23 cellular contexts compared by ENCODE assay signal in the genomic region with DNA sequence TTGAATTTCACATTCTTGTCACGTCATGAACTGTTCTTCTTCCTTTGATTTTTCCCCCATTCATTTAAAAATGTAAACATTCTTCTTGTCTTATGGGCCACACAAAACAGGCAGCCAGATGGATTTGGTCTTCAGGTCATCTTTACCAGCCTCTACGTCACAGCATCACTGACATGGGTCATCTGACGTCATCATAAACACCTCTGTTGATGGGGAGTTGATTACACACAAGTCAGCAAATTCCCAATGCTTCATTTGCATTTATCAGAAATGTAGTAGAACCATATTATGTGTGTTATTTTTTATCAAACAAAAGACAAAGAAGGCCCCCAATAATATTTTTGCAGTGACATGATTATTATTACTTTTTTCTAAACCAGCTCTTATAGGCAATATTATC.
DNase-seq lines count a peak whose midpoint lies in the region; ATAC-seq and TF ChIP-seq lines count a peak whose summit lies in the region.
"Had no signal": no experiment of that assay in that cellular context is flagged by ENCODE, and none has a peak within 500 bp of the region (broad histone marks: within the 10 kb centered on the region; RNA-seq: fewer than 3 reads in every experiment).

No MANE protein-coding gene starts in this region.

- H3K36me3 ChIP-seq in GM23338 (ENCODE audit: insufficient read depth) (no peaks in the 10 kb centered on the region), HEK293 (ENCODE audit: control insufficient read depth in 2 of 2, insufficient read depth in 1 of 2, low read length in 2 of 2) (no peaks in the 10 kb centered on the region), neural progenitor cell (no peaks in the 10 kb centered on the region), heart left ventricle (no peaks in the 10 kb centered on the region)
- H3K36me3 ChIP-seq: BE2C, BLaER1 had no signal

- TF ChIP-seq POLR2A in heart left ventricle (IDR thresholded peaks at IDR 0.05), result no peak

- H3K4me3 ChIP-seq in GM23338 (no peak overlapping the region), HEK293 (ENCODE audit: low read depth, low read length) (no peak overlapping the region), neural progenitor cell (no peak overlapping the region), heart left ventricle (no peak overlapping the region)
- H3K4me3 ChIP-seq: BLaER1, GM12878 had no signal

- H3K79me2 ChIP-seq in GM23338 (replicated peaks; ENCODE audit: insufficient read depth) (no peaks in the 10 kb centered on the region), neural progenitor cell (ENCODE audit: low read depth) (no peaks in the 10 kb centered on the region)

- H3K27me3 Mint-ChIP-seq in GM23338 (ENCODE audit: insufficient read depth, low read depth, poor library complexity) (no peaks in the 10 kb centered on the region), neural progenitor cell (ENCODE audit: insufficient read depth, low read depth) (no peaks in the 10 kb centered on the region)
- H3K27me3 Mint-ChIP-seq: CD4-positive, alpha-beta memory T cell; CD4-positive, CD25-positive, alpha-beta regulatory T cell had no signal

- TF ChIP-seq CTCF in GM23338 (conservative IDR thresholded peaks at IDR 0.05; ENCODE audit: low read depth in 2 of 2) (no peak), HEK293 (tag by site-specific recombination; IDR thresholded peaks at IDR 0.05) (no peak), neural progenitor cell (IDR thresholded peaks at IDR 0.05) (no peak), heart left ventricle (IDR thresholded peaks at IDR 0.05) (no peak)

- H2AFZ ChIP-seq in GM23338 (no peak overlapping the region), neural progenitor cell (replicated peaks) (peak overlapping the region; percentile 27)

- no peak overlapping the region for H3K9ac ChIP-seq in neural progenitor cell
- H3K9ac ChIP-seq: BLaER1 had no signal

- H3F3A ChIP-seq in GM23338 (replicated peaks; ENCODE audit: low read depth) (no peaks in the 10 kb centered on the region), neural progenitor cell (ENCODE audit: low read depth) (no peaks in the 10 kb centered on the region)

- CTCF ChIA-PET in HEK293 (lab: Yijun Ruan, JAX), result no interaction called here

- H3K4me2 ChIP-seq in GM23338 (no peak overlapping the region), neural progenitor cell (no peak overlapping the region)
- H3K4me2 ChIP-seq: BLaER1 had no signal

- no peak for ATAC-seq in GM23338
- no peak for ATAC-seq in heart left ventricle
- ATAC-seq: GM12878 had no signal

- intact Hi-C loops in heart left ventricle (cut with DNase I), result no loop called here

- H3K27me3 ChIP-seq in GM23338 (ENCODE audit: insufficient read depth) (no peaks in the 10 kb centered on the region), neural progenitor cell (no peaks in the 10 kb centered on the region), heart left ventricle (no peaks in the 10 kb centered on the region)
- H3K27me3 ChIP-seq: BE2C, BLaER1 had no signal

- H3K27ac Mint-ChIP-seq in GM23338 (0 out of 2 replicates have a peak overlapping the region, but pooled peaks have one; percentile 11), neural progenitor cell (no peak overlapping the region)
- H3K27ac Mint-ChIP-seq: CD14-positive monocyte; CD4-positive, alpha-beta memory T cell; CD8-positive, alpha-beta memory T cell had no signal

- H3K27ac ChIP-seq in GM23338 (ENCODE audit: low read depth) (no peak overlapping the region), HEK293 (ENCODE audit: extremely low read depth, low read depth, low read length) (no peak overlapping the region), neural progenitor cell (no peak overlapping the region), heart left ventricle (no peak overlapping the region)
- H3K27ac ChIP-seq: BLaER1 had no signal

- 64 to 70% (median 68%) methylated on average over 3 of the region's 3 CpGs for WGBS in heart left ventricle, 4 donors

- H3K36me3 Mint-ChIP-seq in GM23338 (ENCODE audit: low read depth) (no peaks in the 10 kb centered on the region), neural progenitor cell (no peaks in the 10 kb centered on the region)
- H3K36me3 Mint-ChIP-seq: CD14-positive monocyte; CD4-positive, alpha-beta memory T cell; CD4-positive, CD25-positive, alpha-beta regulatory T cell; CD8-positive, alpha-beta memory T cell had no signal

- H4K20me1 ChIP-seq in GM23338 (replicated peaks; ENCODE audit: insufficient read depth) (no peaks in the 10 kb centered on the region), neural progenitor cell (ENCODE audit: low read depth) (no peaks in the 10 kb centered on the region)
- H4K20me1 ChIP-seq: BLaER1 had no signal

- H3K9me3 ChIP-seq in HEK293 (ENCODE audit: control insufficient read depth, insufficient read depth, low read depth, low read length) (no peaks in the 10 kb centered on the region), neural progenitor cell (ENCODE audit: low read depth) (no peaks in the 10 kb centered on the region), heart left ventricle (no peaks in the 10 kb centered on the region)
- H3K9me3 ChIP-seq: BE2C, BLaER1 had no signal

- H3K4me1 ChIP-seq in GM23338 (ENCODE audit: insufficient read depth) (peaks cover 21% of the 10 kb centered on the region), HEK293 (ENCODE audit: control insufficient read depth, insufficient read depth, low read length) (no peaks in the 10 kb centered on the region), neural progenitor cell (peaks cover 5% of the 10 kb centered on the region), heart left ventricle (no peaks in the 10 kb centered on the region)
- H3K4me1 ChIP-seq: BE2C had no signal

- H3K4me3 Mint-ChIP-seq in GM23338 (no peak overlapping the region), neural progenitor cell (no peak overlapping the region)
- H3K4me3 Mint-ChIP-seq: CD14-positive monocyte; CD4-positive, alpha-beta memory T cell; CD4-positive, CD25-positive, alpha-beta regulatory T cell; CD8-positive, alpha-beta memory T cell had no signal

- H3K9me3 Mint-ChIP-seq in GM23338 (no peaks in the 10 kb centered on the region), neural progenitor cell (no peaks in the 10 kb centered on the region)

- H3K4me1 Mint-ChIP-seq in GM23338 (peaks cover 21% of the 10 kb centered on the region; the same call in 2 of the 3 replicates), neural progenitor cell (peaks cover 4% of the 10 kb centered on the region)
- H3K4me1 Mint-ChIP-seq: CD14-positive monocyte; CD4-positive, alpha-beta memory T cell; CD4-positive, CD25-positive, alpha-beta regulatory T cell; CD8-positive, alpha-beta memory T cell had no signal

- POLR2A ChIA-PET in HEK293 (lab: Yijun Ruan, JAX), result no interaction called here

- DNase-seq in GM23338 (ENCODE audit: low spot score) (no peak), neural progenitor cell (ENCODE audit: low spot score) (no peak), heart left ventricle (no peak), OCI-M1 (lab: John Stamatoyannopoulos, UW) (no peak)
- DNase-seq: 8988T; ACHN; BE2C; C1 segment of cervical spinal cord; CD4-positive, alpha-beta memory T cell; CD4-positive, CD25-positive, alpha-beta regulatory T cell; CD8-positive, alpha-beta memory T cell; COR-L47; DMS 273 treated with DMSO at 0.1 percent for 48 hours; DMS153; DMS53; DMS79; DND-41; EL; GDM1 had no signal

- no peaks in the 10 kb centered on the region for H3K9me2 ChIP-seq in GM23338 (ENCODE audit: insufficient read depth)

TF ChIP-seq in GM23338, 12 proteins besides CTCF, POLR2A, EP300 and RAD21:
- TF ChIP-seq ZNF331 (CRISPR knock-in tag; IDR thresholded peaks at IDR 0.05; ENCODE audit: low read depth) (no peak), EZH2 (IDR thresholded peaks at IDR 0.05; ENCODE audit: low read depth, unreplicated experiment) (no peak)

TF ChIP-seq in HEK293, 187 proteins besides CTCF, POLR2A, EP300 and RAD21:
- no peak for TF ChIP-seq TSHZ1 (tag by site-specific recombination; IDR thresholded peaks at IDR 0.05; ENCODE audit: borderline replicate concordance)
- TF ChIP-seq, protein P1, sequence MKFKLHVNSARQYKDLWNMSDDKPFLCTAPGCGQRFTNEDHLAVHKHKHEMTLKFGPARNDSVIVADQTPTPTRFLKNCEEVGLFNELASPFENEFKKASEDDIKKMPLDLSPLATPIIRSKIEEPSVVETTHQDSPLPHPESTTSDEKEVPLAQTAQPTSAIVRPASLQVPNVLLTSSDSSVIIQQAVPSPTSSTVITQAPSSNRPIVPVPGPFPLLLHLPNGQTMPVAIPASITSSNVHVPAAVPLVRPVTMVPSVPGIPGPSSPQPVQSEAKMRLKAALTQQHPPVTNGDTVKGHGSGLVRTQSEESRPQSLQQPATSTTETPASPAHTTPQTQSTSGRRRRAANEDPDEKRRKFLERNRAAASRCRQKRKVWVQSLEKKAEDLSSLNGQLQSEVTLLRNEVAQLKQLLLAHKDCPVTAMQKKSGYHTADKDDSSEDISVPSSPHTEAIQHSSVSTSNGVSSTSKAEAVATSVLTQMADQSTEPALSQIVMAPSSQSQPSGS (tag by site-specific recombination; IDR thresholded peaks at IDR 0.05; ENCODE audit: low read depth), result 0 out of 2 replicates have a peak, but pooled peaks have one; percentile 13
TF ChIP-seq in HEK293: peak in this region for 1.
